Comparison of ENCODE assay signal across 1 cellular context in genomic region chr13:113226873-113227272, GRCh38.
TF ChIP-seq lines count a peak whose summit lies in the region.

No MANE protein-coding gene starts in this region.

TF ChIP-seq in WTC11, 78 proteins besides CTCF, POLR2A, EP300 and RAD21:
- TF ChIP-seq SMAD4 (CRISPR knock-in tag; IDR thresholded peaks at IDR 0.05) = no peak
- no peak for TF ChIP-seq PRDM15 (CRISPR knock-in tag; IDR thresholded peaks at IDR 0.05)
- no peak for TF ChIP-seq MYBL2 (CRISPR knock-in tag; IDR thresholded peaks at IDR 0.05)
- TF ChIP-seq CBFB (CRISPR knock-in tag; IDR thresholded peaks at IDR 0.05; ENCODE audit: low read depth) = no peak
- TF ChIP-seq ZNF512 (CRISPR knock-in tag; IDR thresholded peaks at IDR 0.05; ENCODE audit: borderline replicate concordance) = no peak
- TF ChIP-seq CREM (CRISPR knock-in tag; IDR thresholded peaks at IDR 0.05) = no peak
- TF ChIP-seq ATF1 (CRISPR knock-in tag; IDR thresholded peaks at IDR 0.05) = no peak
- TF ChIP-seq ZNF219 (CRISPR knock-in tag; IDR thresholded peaks at IDR 0.05; ENCODE audit: borderline replicate concordance) = no peak
- TF ChIP-seq FOXP4 (CRISPR knock-in tag; IDR thresholded peaks at IDR 0.05) = no peak
- TF ChIP-seq STAT6 (CRISPR knock-in tag; conservative IDR thresholded peaks at IDR 0.05; ENCODE audit: low read depth) = no peak
- TF ChIP-seq SMAD3 (CRISPR knock-in tag; IDR thresholded peaks at IDR 0.05; ENCODE audit: borderline replicate concordance) = no peak
- no peak for TF ChIP-seq ZNF416 (CRISPR knock-in tag; IDR thresholded peaks at IDR 0.05)
- no peak for TF ChIP-seq ATF6 (CRISPR knock-in tag; IDR thresholded peaks at IDR 0.05)
- no peak for TF ChIP-seq FOXP1 (CRISPR knock-in tag; IDR thresholded peaks at IDR 0.05; ENCODE audit: borderline replicate concordance)
- TF ChIP-seq MAX (CRISPR knock-in tag; IDR thresholded peaks at IDR 0.05) = no peak
- no peak for TF ChIP-seq TEAD4 (CRISPR knock-in tag; IDR thresholded peaks at IDR 0.05)
- no peak for TF ChIP-seq USF2 (CRISPR knock-in tag; IDR thresholded peaks at IDR 0.05)
- TF ChIP-seq IRF1 (CRISPR knock-in tag; IDR thresholded peaks at IDR 0.05) = no peak
- no peak for TF ChIP-seq KAT7 (CRISPR knock-in tag; IDR thresholded peaks at IDR 0.05; ENCODE audit: borderline replicate concordance)
